8 cellular contexts compared by ENCODE assay signal in the genomic region with DNA sequence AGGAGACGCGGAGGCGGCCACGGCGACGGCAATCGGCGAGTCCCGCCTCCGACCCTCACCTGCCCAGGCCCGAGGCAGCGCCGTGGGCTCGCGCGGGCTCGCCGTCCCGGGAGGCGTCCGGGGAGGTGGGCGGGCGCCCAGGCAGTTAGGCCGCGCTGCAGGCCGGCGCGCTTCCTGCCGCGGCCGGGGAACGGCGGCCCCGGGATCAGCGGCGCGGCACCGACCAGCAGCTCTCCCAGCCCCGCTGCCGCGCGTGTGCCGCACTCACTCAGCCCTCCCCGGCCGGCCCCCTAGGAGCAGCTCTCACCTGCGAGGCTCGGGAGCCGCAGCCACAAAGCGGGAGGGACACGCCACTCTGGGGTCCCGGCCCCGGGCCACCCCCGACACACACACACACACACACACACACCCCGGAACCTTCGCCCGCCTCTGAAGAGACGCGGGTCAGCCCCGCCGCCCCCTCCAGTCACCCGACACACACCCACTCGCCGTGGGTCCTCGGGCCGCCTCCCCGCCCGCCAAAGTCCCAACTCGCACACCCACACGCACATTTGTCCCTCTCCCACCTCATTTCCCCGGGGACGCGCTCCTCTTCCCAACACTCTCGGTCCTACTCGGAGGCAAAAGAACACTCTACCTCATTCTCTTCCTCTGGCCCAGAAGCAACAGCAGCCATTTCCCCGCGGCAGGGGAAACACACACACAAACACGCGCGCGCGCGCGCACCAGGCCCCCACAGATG. TPM values are rescaled to one million over a fixed set of nuclear protein-coding genes. Genes with fewer than 3 reads are reported as not detected.
DNase-seq lines count a peak whose midpoint lies in the region; ATAC-seq and TF ChIP-seq lines count a peak whose summit lies in the region.

A gene (minus strand): TSS at position 702 of the 742 bp plus-strand sequence. CDS start 60 bp downstream, at position 642.

- DNase-seq in BE2C, result peak; percentile 73
- peak; percentile 20 for DNase-seq in HS-27A (ENCODE audit: low read depth)
- no peak for DNase-seq in SK-N-MC (ENCODE audit: low read depth, low spot score)
- DNase-seq in globus pallidus (ENCODE audit: low spot score), result peak; percentile 66
- peak in 53 of 56 donors; percentile 17 to 81 (median 58) for DNase-seq in nucleus accumbens (lab: John Stamatoyannopoulos, UW)
- DNase-seq in testis, result peak; percentile 80

- H3K27ac Mint-ChIP-seq in activated naive CD4-positive, alpha-beta T cell treated with anti-CD3 and anti-CD28 coated beads, Interleukin-2, amount 50 U/mL, for 24 hours, result peak within 1 kb of the TSS; percentile 100

- no peak for TF ChIP-seq CTCF in BE2C (IDR thresholded peaks at IDR 0.05; ENCODE audit: low read depth, low read length)
- no peak for TF ChIP-seq CTCF in testis (IDR thresholded peaks at IDR 0.05)

- no peaks in the 10 kb centered on the region for H3K9me3 Mint-ChIP-seq in activated naive CD4-positive, alpha-beta T cell treated with anti-CD3 and anti-CD28 coated beads, Interleukin-2, amount 50 U/mL, for 24 hours

- intact Hi-C loops in testis (cut with DNase I; ENCODE audit: low total_unique reads), result no loop called here

- H3K9me3 ChIP-seq in BE2C (no peaks in the 10 kb centered on the region), SK-N-MC (ENCODE audit: low read depth, low read length) (no peaks in the 10 kb centered on the region), testis (no peaks in the 10 kb centered on the region)

- peak within 1 kb of the TSS; percentile 99 for H3K4me3 Mint-ChIP-seq in activated naive CD4-positive, alpha-beta T cell treated with anti-CD3 and anti-CD28 coated beads, Interleukin-2, amount 50 U/mL, for 24 hours

- H3K36me3 ChIP-seq in BE2C (no peaks in the 10 kb centered on the region), SK-N-MC (ENCODE audit: insufficient read depth, low read length) (no peaks in the 10 kb centered on the region), testis (ENCODE audit: low read depth, missing control alignments) (no peaks in the 10 kb centered on the region)

- H3K36me3 Mint-ChIP-seq in activated naive CD4-positive, alpha-beta T cell treated with anti-CD3 and anti-CD28 coated beads, Interleukin-2, amount 50 U/mL, for 24 hours, result peaks cover 4% of the 10 kb centered on the region

- 0 to 1% methylated on average over 18 to 81 of the region's 83 CpGs for WGBS in testis, 2 donors

- H3K4me1 ChIP-seq in BE2C (no peaks in the 10 kb centered on the region), testis (peaks cover 23% of the 10 kb centered on the region)

- H3K9ac ChIP-seq in SK-N-MC (ENCODE audit: insufficient read length), result peak within 1 kb of the TSS; percentile 93

- H3K4me3 ChIP-seq in BE2C (ENCODE audit: low read depth, low read length) (peak within 1 kb of the TSS; percentile 97), SK-N-MC (peak within 1 kb of the TSS; percentile 99), testis (peak within 1 kb of the TSS; percentile 91 to 92)

- H3K27me3 ChIP-seq in BE2C, result no peaks in the 10 kb centered on the region
- no peaks in the 10 kb centered on the region for H3K27me3 ChIP-seq in testis

- ATAC-seq in GM19328 (IDR thresholded peaks at IDR 0.05; ENCODE audit: unreplicated experiment), result peak; percentile 21

- H3K27ac ChIP-seq in SK-N-MC (peak within 1 kb of the TSS; percentile 89), testis (peak within 1 kb of the TSS; percentile 99 to 100)

- no peak for TF ChIP-seq POLR2A in testis (IDR thresholded peaks at IDR 0.05)

- no peaks in the 10 kb centered on the region for H3K27me3 Mint-ChIP-seq in activated naive CD4-positive, alpha-beta T cell treated with anti-CD3 and anti-CD28 coated beads, Interleukin-2, amount 50 U/mL, for 24 hours

- peaks cover 66% of the 10 kb centered on the region for H3K4me1 Mint-ChIP-seq in activated naive CD4-positive, alpha-beta T cell treated with anti-CD3 and anti-CD28 coated beads, Interleukin-2, amount 50 U/mL, for 24 hours

RNA-seq across cellular contexts. Expression of the gene that starts here (rescaled TPM):
- polyA plus RNA-seq in BE2C (2012; ENCODE audit: insufficient read depth, insufficient read length, low read depth), result 2.7 TPM
- 10 to 100 TPM; 21.0 to 25.7 TPM for total RNA-seq in testis
- 23.1 TPM for polyA plus RNA-seq in testis (ENCODE audit: insufficient read depth, low read depth, low replicate concordance)
